Comparison of ENCODE assay signal across 19 cellular contexts in the genomic region with DNA sequence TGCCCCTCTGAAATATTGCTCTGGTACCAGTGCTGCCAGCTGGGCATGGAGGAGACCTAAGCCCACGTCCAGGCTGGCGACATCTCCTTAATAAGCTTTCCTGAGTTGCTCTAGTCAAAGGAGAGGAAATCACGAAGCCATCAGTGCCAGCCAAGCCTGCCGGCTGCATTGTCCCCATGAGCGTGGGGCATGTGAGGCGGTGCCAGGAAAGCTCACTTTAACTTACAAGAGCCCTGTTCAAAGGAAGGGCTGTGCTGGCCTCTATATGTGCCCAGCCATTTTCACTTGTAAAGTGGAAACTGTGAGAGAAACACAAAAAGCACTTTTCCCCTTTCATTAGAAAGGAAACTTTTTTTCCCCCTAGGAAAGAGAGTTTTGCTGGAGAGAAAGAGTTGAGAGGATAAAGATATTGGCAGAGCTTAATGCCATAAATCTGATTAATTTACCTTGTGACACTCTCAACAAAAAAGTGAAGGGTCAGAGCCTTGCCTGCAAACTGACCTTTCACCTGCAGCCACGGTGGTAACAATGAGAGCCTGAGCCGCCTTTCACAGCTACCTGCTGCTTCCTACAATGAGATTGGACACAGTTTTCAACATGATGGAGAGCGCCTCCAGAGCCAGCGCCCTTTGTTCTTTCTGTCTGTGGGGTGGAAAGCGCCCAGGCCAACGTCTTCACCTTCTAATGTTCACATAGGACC.
A peak's percentile ranks its signal among the peaks of the same experiment; 100 is the strongest.
DNase-seq lines count a peak whose midpoint lies in the region; ATAC-seq, FAIRE-seq and TF ChIP-seq lines count a peak whose summit lies in the region.
"Had no signal": no experiment of that assay in that cellular context is flagged by ENCODE, and none has a peak within 500 bp of the region (broad histone marks: within the 10 kb centered on the region; RNA-seq: fewer than 3 reads in every experiment).

No MANE protein-coding gene starts in this region.

- WGBS in A549 (ENCODE audit: missing lambda C conversion rate), result 61% methylated on average over 11 of the region's 12 CpGs

- H3K4me1 ChIP-seq in A549, result peaks cover 12% of the 10 kb centered on the region; the same call in 2 of the 3 replicates
- H3K4me1 ChIP-seq in HEK293 (ENCODE audit: control insufficient read depth, insufficient read depth, low read length), result no peaks in the 10 kb centered on the region
- H3K4me1 ChIP-seq in lower lobe of right lung, result peaks cover 18% of the 10 kb centered on the region

- H3K27me3 ChIP-seq in lower lobe of right lung (ENCODE audit: low read depth) (no peaks in the 10 kb centered on the region), dorsolateral prefrontal cortex (no peaks in the 10 kb centered on the region)
- H3K27me3 ChIP-seq: sigmoid colon had no signal

- H3K4me2 ChIP-seq in A549, result peak overlapping the region; percentile 32

- DNase-seq in A549 (ENCODE audit: low read depth in 1 of 2, low spot score in 1 of 2), result no peak
- DNase-seq in NCI-H774 (lab: John Stamatoyannopoulos, UW), result peak; percentile 57
- no peak for DNase-seq in lower lobe of right lung
- no peak for DNase-seq in SK-N-DZ (ENCODE audit: low spot score)
- no peak for DNase-seq in dorsolateral prefrontal cortex
- DNase-seq in NCI-H446 treated with DMSO at 0.1 percent for 48 hours (lab: John Stamatoyannopoulos, UW), result no peak
- DNase-seq: activated CD8-positive, alpha-beta T cell treated with anti-CD3 and anti-CD28 coated beads for 36 hours; activated T-cell treated with anti-CD3 and anti-CD28 coated beads, Interleukin-2, amount 50 U/mL, for 48 hours; CD4-positive, CD25-positive, alpha-beta regulatory T cell; DND-41; kidney glomerular epithelial cell; midbrain; MM.1S; sigmoid colon had no signal

- ATAC-seq in A549 (no peak), lower lobe of right lung (peak; percentile 39 to 61), GM19452 (IDR thresholded peaks at IDR 0.05; ENCODE audit: unreplicated experiment) (no peak)
- ATAC-seq: activated CD8-positive, alpha-beta T cell treated with anti-CD3 and anti-CD28 coated beads for 36 hours; HepG2 had no signal

- POLR2A ChIA-PET in A549 (lab: Yijun Ruan, JAX), result no interaction called here
- POLR2A ChIA-PET in HEK293 (lab: Yijun Ruan, JAX), result no interaction called here

- TF ChIP-seq EP300 in A549 (IDR thresholded peaks at IDR 0.05), result no peak

- TF ChIP-seq RAD21 in A549 (conservative IDR thresholded peaks at IDR 0.05 in 1 of 2, IDR thresholded peaks at IDR 0.05 in 1 of 2), result no peak

- intact Hi-C loops in lower lobe of right lung (cut with DNase I) (no loop called here), dorsolateral prefrontal cortex (cut with DNase I) (no loop called here)

- FAIRE-seq in A549 (lab: Jason Lieb, UNC), result no peak
- FAIRE-seq: colon, endothelial cell of umbilical vein, HepG2 had no signal

- TF ChIP-seq CTCF in A549 (IDR thresholded peaks at IDR 0.05) (no peak), HEK293 (tag by site-specific recombination; IDR thresholded peaks at IDR 0.05) (no peak), lower lobe of right lung (IDR thresholded peaks at IDR 0.05) (no peak), dorsolateral prefrontal cortex (IDR thresholded peaks at IDR 0.05 in 54 of 56, conservative IDR thresholded peaks at IDR 0.05 in 2 of 56; ENCODE audit: low read depth in 1 of 56, partially characterized antibody in 56 of 56) (no peak)

- no peak overlapping the region for H3K4me3 ChIP-seq in A549
- H3K4me3 ChIP-seq in HEK293 (ENCODE audit: low read depth, low read length), result no peak overlapping the region
- H3K4me3 ChIP-seq in lower lobe of right lung, result no peak overlapping the region
- H3K4me3 ChIP-seq in dorsolateral prefrontal cortex, result no peak overlapping the region
- H3K4me3 ChIP-seq: sigmoid colon had no signal

- CTCF ChIA-PET in A549 (lab: Yijun Ruan, JAX) (no interaction called here), HEK293 (lab: Yijun Ruan, JAX) (interaction anchor here (0.6 to 1.1 kb wide), 3 partner anchors 67 to 272 kb away, joined by 3 to 5 read pairs (median 3); no protein-coding TSS in a partner anchor)

- no peak for TF ChIP-seq POLR2A in A549 (IDR thresholded peaks at IDR 0.05; ENCODE audit: low read length)

- no peaks in the 10 kb centered on the region for H3K36me3 ChIP-seq in HEK293 (ENCODE audit: control insufficient read depth in 2 of 2, insufficient read depth in 1 of 2, low read length in 2 of 2)
- H3K36me3 ChIP-seq in lower lobe of right lung, result no peaks in the 10 kb centered on the region
- H3K36me3 ChIP-seq: sigmoid colon had no signal

- H3K9me3 ChIP-seq in A549 (no peaks in the 10 kb centered on the region), HEK293 (ENCODE audit: control insufficient read depth, insufficient read depth, low read depth, low read length) (no peaks in the 10 kb centered on the region), lower lobe of right lung (no peaks in the 10 kb centered on the region)

- H3K27ac ChIP-seq in A549, result 0 out of 6 replicates have a peak overlapping the region, but pooled peaks of 1 of the 2 experiments have one; percentile 21
- H3K27ac ChIP-seq in HEK293 (ENCODE audit: extremely low read depth, low read depth, low read length), result no peak overlapping the region
- H3K27ac ChIP-seq in lower lobe of right lung, result no peak overlapping the region
- no peak overlapping the region for H3K27ac ChIP-seq in dorsolateral prefrontal cortex
- H3K27ac ChIP-seq: sigmoid colon had no signal

TF ChIP-seq in A549, 52 proteins besides CTCF, POLR2A, EP300 and RAD21:
- TF ChIP-seq MAZ (IDR thresholded peaks at IDR 0.05; ENCODE audit: borderline replicate concordance, low read depth, low read length) (no peak), RARB (CRISPR knock-in tag; IDR thresholded peaks at IDR 0.05) (no peak), ZFP36 (IDR thresholded peaks at IDR 0.05; ENCODE audit: borderline replicate concordance, partially characterized antibody) (no peak)
- TF ChIP-seq, protein P1, sequence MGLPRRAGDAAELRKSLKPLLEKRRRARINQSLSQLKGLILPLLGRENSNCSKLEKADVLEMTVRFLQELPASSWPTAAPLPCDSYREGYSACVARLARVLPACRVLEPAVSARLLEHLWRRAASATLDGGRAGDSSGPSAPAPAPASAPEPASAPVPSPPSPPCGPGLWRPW (IDR thresholded peaks at IDR 0.05), result no peak
- TF ChIP-seq, protein P2, sequence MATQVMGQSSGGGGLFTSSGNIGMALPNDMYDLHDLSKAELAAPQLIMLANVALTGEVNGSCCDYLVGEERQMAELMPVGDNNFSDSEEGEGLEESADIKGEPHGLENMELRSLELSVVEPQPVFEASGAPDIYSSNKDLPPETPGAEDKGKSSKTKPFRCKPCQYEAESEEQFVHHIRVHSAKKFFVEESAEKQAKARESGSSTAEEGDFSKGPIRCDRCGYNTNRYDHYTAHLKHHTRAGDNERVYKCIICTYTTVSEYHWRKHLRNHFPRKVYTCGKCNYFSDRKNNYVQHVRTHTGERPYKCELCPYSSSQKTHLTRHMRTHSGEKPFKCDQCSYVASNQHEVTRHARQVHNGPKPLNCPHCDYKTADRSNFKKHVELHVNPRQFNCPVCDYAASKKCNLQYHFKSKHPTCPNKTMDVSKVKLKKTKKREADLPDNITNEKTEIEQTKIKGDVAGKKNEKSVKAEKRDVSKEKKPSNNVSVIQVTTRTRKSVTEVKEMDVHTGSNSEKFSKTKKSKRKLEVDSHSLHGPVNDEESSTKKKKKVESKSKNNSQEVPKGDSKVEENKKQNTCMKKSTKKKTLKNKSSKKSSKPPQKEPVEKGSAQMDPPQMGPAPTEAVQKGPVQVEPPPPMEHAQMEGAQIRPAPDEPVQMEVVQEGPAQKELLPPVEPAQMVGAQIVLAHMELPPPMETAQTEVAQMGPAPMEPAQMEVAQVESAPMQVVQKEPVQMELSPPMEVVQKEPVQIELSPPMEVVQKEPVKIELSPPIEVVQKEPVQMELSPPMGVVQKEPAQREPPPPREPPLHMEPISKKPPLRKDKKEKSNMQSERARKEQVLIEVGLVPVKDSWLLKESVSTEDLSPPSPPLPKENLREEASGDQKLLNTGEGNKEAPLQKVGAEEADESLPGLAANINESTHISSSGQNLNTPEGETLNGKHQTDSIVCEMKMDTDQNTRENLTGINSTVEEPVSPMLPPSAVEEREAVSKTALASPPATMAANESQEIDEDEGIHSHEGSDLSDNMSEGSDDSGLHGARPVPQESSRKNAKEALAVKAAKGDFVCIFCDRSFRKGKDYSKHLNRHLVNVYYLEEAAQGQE (IDR thresholded peaks at IDR 0.05), result no peak

TF ChIP-seq in HEK293, 187 proteins besides CTCF, POLR2A, EP300 and RAD21:
- peak; percentile 93 for TF ChIP-seq PRDM1 (tag by site-specific recombination; IDR thresholded peaks at IDR 0.05)
- TF ChIP-seq, protein P3, sequence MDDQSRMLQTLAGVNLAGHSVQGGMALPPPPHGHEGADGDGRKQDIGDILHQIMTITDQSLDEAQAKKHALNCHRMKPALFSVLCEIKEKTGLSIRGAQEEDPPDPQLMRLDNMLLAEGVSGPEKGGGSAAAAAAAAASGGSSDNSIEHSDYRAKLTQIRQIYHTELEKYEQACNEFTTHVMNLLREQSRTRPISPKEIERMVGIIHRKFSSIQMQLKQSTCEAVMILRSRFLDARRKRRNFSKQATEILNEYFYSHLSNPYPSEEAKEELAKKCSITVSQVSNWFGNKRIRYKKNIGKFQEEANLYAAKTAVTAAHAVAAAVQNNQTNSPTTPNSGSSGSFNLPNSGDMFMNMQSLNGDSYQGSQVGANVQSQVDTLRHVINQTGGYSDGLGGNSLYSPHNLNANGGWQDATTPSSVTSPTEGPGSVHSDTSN (CRISPR knock-in tag; IDR thresholded peaks at IDR 0.05), result no peak

Comparison
In these comparisons a context has a peak if more than half of its experiments do, and no peak if none do; other contexts are left out.
1. ATAC-seq: peak in lower lobe of right lung (2 of 2); none in A549 (0 of 2) and GM19452 (single experiment).